Comparison of ENCODE assay signal across 15 cellular contexts in genomic region chr13:27211771-27212364, GRCh38. TPM values are rescaled to one million over a fixed set of nuclear protein-coding genes. Genes with fewer than 3 reads are reported as not detected.
DNase-seq lines count a peak whose midpoint lies in the region; ATAC-seq and TF ChIP-seq lines count a peak whose summit lies in the region.
"Had no signal": no experiment of that assay in that cellular context is flagged by ENCODE, and none has a peak within 500 bp of the region (broad histone marks: within the 10 kb centered on the region; RNA-seq: fewer than 3 reads in every experiment).

No MANE protein-coding gene starts in this region.

- no peak overlapping the region for H2BK15ac ChIP-seq in H9 (ENCODE audit: low read depth, low read length)

- no peak overlapping the region for H3K4me3 ChIP-seq in fibroblast of villous mesenchyme (ENCODE audit: low read depth, low read length)

- H2BK20ac ChIP-seq in H9 (ENCODE audit: low read depth, low read length, poor library complexity, severe bottlenecking): no peak overlapping the region

- H3K23ac ChIP-seq in H9 (ENCODE audit: insufficient read length, low read depth, low read length): no peak overlapping the region

- no peak overlapping the region for H2AK5ac ChIP-seq in H9 (ENCODE audit: insufficient read length, low read length)

- H3K27ac Mint-ChIP-seq in HFFc6 (peak overlapping the region; percentile 56), H9 (no peak overlapping the region)
- H3K27ac Mint-ChIP-seq in naive thymus-derived CD8-positive, alpha-beta T cell: no peak overlapping the region
- H3K27ac Mint-ChIP-seq: activated CD4-positive, alpha-beta memory T cell treated with anti-CD3 and anti-CD28 coated beads, Interleukin-2, amount 10 ng/mL, durations not matched to agents 7 days and 5 days had no signal

- H3K23me2 ChIP-seq in H9 (ENCODE audit: insufficient read length, low read depth, low read length, poor library complexity, severe bottlenecking): no peaks in the 10 kb centered on the region

- POLR2A ChIA-PET in naive thymus-derived CD8-positive, alpha-beta T cell (lab: Charles Lee): no interaction called here

- no peak overlapping the region for H4K91ac ChIP-seq in H9 (ENCODE audit: insufficient read length, low read depth, low read length)

- no peak overlapping the region for H3K18ac ChIP-seq in H9 (ENCODE audit: insufficient read length, low read depth, low read length)

- H2BK120ac ChIP-seq in H9 (ENCODE audit: low read depth, low read length, poor library complexity, severe bottlenecking): no peak overlapping the region

- in situ Hi-C loops in ACHN (cut with HindIII; ENCODE audit: low pct_ligation_motif_present, low pct_unique_long_range_greater_than_20kb, low sequenced_read_pairs): no loop called here

- no peaks in the 10 kb centered on the region for H4K20me1 ChIP-seq in H9 (ENCODE audit: control insufficient read depth, insufficient read depth, insufficient read length)

- ATAC-seq in naive thymus-derived CD8-positive, alpha-beta T cell: no peak
- ATAC-seq: Right ventricle myocardium inferior had no signal

- H2BK12ac ChIP-seq in H9 (ENCODE audit: insufficient read length, low read depth, low read length): no peak overlapping the region

- H3T11ph ChIP-seq in H9 (ENCODE audit: low read length): no peak overlapping the region

- no peak overlapping the region for H3K4me2 ChIP-seq in H9 (ENCODE audit: insufficient read depth, insufficient read length, low read length)

- no peak overlapping the region for H2BK5ac ChIP-seq in H9 (ENCODE audit: insufficient read length, low read length)

- no peak for TF ChIP-seq CTCF in HFFc6 (IDR thresholded peaks at IDR 0.05)
- TF ChIP-seq CTCF in fibroblast of villous mesenchyme (IDR thresholded peaks at IDR 0.05; ENCODE audit: insufficient read depth, low read depth, low read length): no peak
- no peak for TF ChIP-seq CTCF in H9 (conservative IDR thresholded peaks at IDR 0.05)

- no peaks in the 10 kb centered on the region for H3K9me3 ChIP-seq in H9 (ENCODE audit: control insufficient read depth, low read depth, low read length)

- no peaks in the 10 kb centered on the region for H3K79me2 ChIP-seq in H9 (ENCODE audit: insufficient read depth, low read length)

- H3K4ac ChIP-seq in H9 (ENCODE audit: low read depth, low read length): no peak overlapping the region

- DNase-seq in ACHN (peak; percentile 29), HFFc6 (peak; percentile 80), amniotic stem cell (lab: John Stamatoyannopoulos, UW) (peak; percentile 24), fibroblast of villous mesenchyme (ENCODE audit: low read depth) (peak; percentile 21), SW480 (ENCODE audit: low spot score) (no peak), H9 (no peak)
- no peak for DNase-seq in stimulated activated CD8-positive, alpha-beta memory T cell treated with anti-CD3 and anti-CD28 coated beads, Interleukin-4, amount 100 ng/mL, for 48 hours
- DNase-seq in naive thymus-derived CD8-positive, alpha-beta T cell: no peak
- DNase-seq: activated CD4-positive, alpha-beta memory T cell treated with anti-CD3 and anti-CD28 coated beads, Interleukin-2, amount 10 ng/mL, durations not matched to agents 7 days and 5 days; activated effector memory CD4-positive, alpha-beta T cell treated with Interleukin-2 at 50 U/mL for 16 hours; central memory CD4-positive, alpha-beta T cell; DMS 273 treated with DMSO at 0.1 percent for 48 hours; NCI-H1694 treated with DMSO at 0.1 percent for 48 hours; NCI-H526 treated with DMSO at 0.1 percent for 48 hours had no signal

- no CpG with 5 or more reads among the region's 17 CpGs for WGBS in H9 (ENCODE audit: extremely low coverage, insufficient read length, low lambda C conversion rate)

- H3K27me3 Mint-ChIP-seq in HFFc6 (ENCODE audit: insufficient read depth) (peaks cover 5% of the 10 kb centered on the region), H9 (ENCODE audit: low read depth) (no peaks in the 10 kb centered on the region; the same call in none of the 2 replicates)
- peaks cover 0 to 4% (median 0%) of the 10 kb centered on the region in 5 donors for H3K27me3 Mint-ChIP-seq in naive thymus-derived CD8-positive, alpha-beta T cell

- no peak overlapping the region for H3K56ac ChIP-seq in H9 (ENCODE audit: insufficient read length, low read depth, low read length)

- no peaks in the 10 kb centered on the region for H3K9me3 Mint-ChIP-seq in HFFc6
- H3K9me3 Mint-ChIP-seq in H9: peaks cover 14 to 24% of the 10 kb centered on the region in 2 experiments; a peak in 3 of 5 replicates
- peaks cover 0 to 23% (median 3%) of the 10 kb centered on the region in 9 donors for H3K9me3 Mint-ChIP-seq in naive thymus-derived CD8-positive, alpha-beta T cell
- H3K9me3 Mint-ChIP-seq: activated CD4-positive, alpha-beta memory T cell treated with anti-CD3 and anti-CD28 coated beads, Interleukin-2, amount 10 ng/mL, durations not matched to agents 7 days and 5 days had no signal

- no peak overlapping the region for H4K5ac ChIP-seq in H9 (ENCODE audit: insufficient read length, low read depth, low read length)

- peak overlapping the region; percentile 25; the same call in 1 of the 2 replicates for H3K4me3 Mint-ChIP-seq in HFFc6
- no peak overlapping the region for H3K4me3 Mint-ChIP-seq in H9
- no peak overlapping the region for H3K4me3 Mint-ChIP-seq in naive thymus-derived CD8-positive, alpha-beta T cell

- H3K14ac ChIP-seq in H9 (ENCODE audit: insufficient read depth, low read length): no peak overlapping the region

- no peak overlapping the region for H3K9ac ChIP-seq in H9 (ENCODE audit: extremely low read depth, insufficient read length, low read length)

- H2AFZ ChIP-seq in H9 (ENCODE audit: low read length): no peak overlapping the region

- no peaks in the 10 kb centered on the region for H3K79me1 ChIP-seq in H9 (ENCODE audit: insufficient read depth, low read depth, low read length, poor library complexity, severe bottlenecking)

- no peaks in the 10 kb centered on the region for H3K36me3 Mint-ChIP-seq in HFFc6 (ENCODE audit: low read depth)
- H3K36me3 Mint-ChIP-seq in H9 (ENCODE audit: insufficient read depth in 1 of 3, low read depth in 3 of 3): peaks cover 0 to 28% (median 11%) of the 10 kb centered on the region in 3 experiments; a peak in 3 of 7 replicates
- peaks cover 4 to 20% (median 13%) of the 10 kb centered on the region in 3 donors for H3K36me3 Mint-ChIP-seq in naive thymus-derived CD8-positive, alpha-beta T cell

- no peaks in the 10 kb centered on the region for H3K4me1 ChIP-seq in H9 (ENCODE audit: insufficient read depth, low read length)

- no peaks in the 10 kb centered on the region for H3K27me3 ChIP-seq in H9 (ENCODE audit: insufficient read depth, low read length)

- H3K4me1 Mint-ChIP-seq in HFFc6 (ENCODE audit: low read depth) (peaks cover 14% of the 10 kb centered on the region), H9 (peaks cover 21 to 27% of the 10 kb centered on the region in 2 experiments)
- H3K4me1 Mint-ChIP-seq in naive thymus-derived CD8-positive, alpha-beta T cell: peaks cover 2 to 7% (median 6%) of the 10 kb centered on the region in 4 donors

- no peak overlapping the region for H4K8ac ChIP-seq in H9 (replicated peaks; ENCODE audit: insufficient read length, low read depth, low read length)

- no peak overlapping the region for H3K27ac ChIP-seq in H9 (ENCODE audit: insufficient read length, low read depth, low read length)

RNA-seq across cellular contexts. Expression of gene RPL21, which starts 39.5 kb away (rescaled TPM):
- total RNA-seq in HFFc6 (2021; fragmentation: NEBNext Ultra II Directional; extraction: Animal tissue kit (Norgen Biotek cat#: 25700)): 1,000 to 10,000 TPM in 1 of 6 experiments, 100 to 1,000 TPM in 5; 752 to 1,001 (median 859) TPM
- 535 and 661 TPM in 2 replicates for total RNA-seq in fibroblast of villous mesenchyme
- total RNA-seq in H9 (2021): 1,099 and 1,116 TPM in 2 replicates
- total RNA-seq in naive thymus-derived CD8-positive, alpha-beta T cell: 1,000 to 10,000 TPM; 2,102 to 2,162 TPM
- 1,000 to 10,000 TPM; 7,933 to 9,149 (median 9,080) TPM for polyA plus RNA-seq in naive thymus-derived CD8-positive, alpha-beta T cell

RNA-seq across cellular contexts. Expression of gene USP12, which starts 40.3 kb away (rescaled TPM):
- 10 to 100 TPM; 20.0 to 25.2 (median 22.7) TPM for total RNA-seq in HFFc6 (2021; fragmentation: NEBNext Ultra II Directional; extraction: Animal tissue kit (Norgen Biotek cat#: 25700))
- 13.9 and 19.0 TPM in 2 replicates for total RNA-seq in fibroblast of villous mesenchyme
- total RNA-seq in H9 (2021): 22.6 and 24.8 TPM in 2 replicates
- 10 to 100 TPM; 28.6 to 33.0 TPM for total RNA-seq in naive thymus-derived CD8-positive, alpha-beta T cell
- polyA plus RNA-seq in naive thymus-derived CD8-positive, alpha-beta T cell: 10 to 100 TPM in 2 of 3 donors, 1 to 10 TPM in 1; 9.3 to 17.4 (median 14.7) TPM

RNA-seq across cellular contexts. Expression of gene RASL11A, which starts 58.8 kb away (rescaled TPM):
- 1 to 10 TPM; 3.3 to 9.6 (median 7.3) TPM for total RNA-seq in HFFc6 (2021; fragmentation: NEBNext Ultra II Directional; extraction: Animal tissue kit (Norgen Biotek cat#: 25700))
- total RNA-seq in fibroblast of villous mesenchyme (2.9 and 4.7 TPM in 2 replicates), H9 (2021) (2.0 and 2.7 TPM in 2 replicates)
- 1 to 10 TPM; 2.9 TPM for total RNA-seq in naive thymus-derived CD8-positive, alpha-beta T cell
- polyA plus RNA-seq in naive thymus-derived CD8-positive, alpha-beta T cell: 1 to 10 TPM in 2 of 3 donors, under 1 TPM in 1; 0.20 to 3.3 (median 1.7) TPM

Comparison
In these comparisons a context has a peak if more than half of its experiments do, and no peak if none do; other contexts are left out.
1. DNase-seq: peak in ACHN (single experiment), HFFc6 (single experiment), amniotic stem cell (single experiment) and fibroblast of villous mesenchyme (single experiment); none in SW480 (single experiment), stimulated activated CD8-positive, alpha-beta memory T cell treated with anti-CD3 and anti-CD28 coated beads, Interleukin-4, amount 100 ng/mL, for 48 hours (single experiment), H9 (single experiment) and naive thymus-derived CD8-positive, alpha-beta T cell (0 of 10).